1 cellular context compared by ENCODE assay signal in genomic region chr10:116848912-116849270, GRCh38.
TF ChIP-seq lines count a peak whose summit lies in the region.

No MANE protein-coding gene starts in this region.

TF ChIP-seq in IMR-90, 13 proteins besides CTCF, POLR2A, EP300 and RAD21 (continued from another document):
- TF ChIP-seq USF2 (IDR thresholded peaks at IDR 0.05; ENCODE audit: low read depth, low read length) = no peak
